In the genomic region with DNA sequence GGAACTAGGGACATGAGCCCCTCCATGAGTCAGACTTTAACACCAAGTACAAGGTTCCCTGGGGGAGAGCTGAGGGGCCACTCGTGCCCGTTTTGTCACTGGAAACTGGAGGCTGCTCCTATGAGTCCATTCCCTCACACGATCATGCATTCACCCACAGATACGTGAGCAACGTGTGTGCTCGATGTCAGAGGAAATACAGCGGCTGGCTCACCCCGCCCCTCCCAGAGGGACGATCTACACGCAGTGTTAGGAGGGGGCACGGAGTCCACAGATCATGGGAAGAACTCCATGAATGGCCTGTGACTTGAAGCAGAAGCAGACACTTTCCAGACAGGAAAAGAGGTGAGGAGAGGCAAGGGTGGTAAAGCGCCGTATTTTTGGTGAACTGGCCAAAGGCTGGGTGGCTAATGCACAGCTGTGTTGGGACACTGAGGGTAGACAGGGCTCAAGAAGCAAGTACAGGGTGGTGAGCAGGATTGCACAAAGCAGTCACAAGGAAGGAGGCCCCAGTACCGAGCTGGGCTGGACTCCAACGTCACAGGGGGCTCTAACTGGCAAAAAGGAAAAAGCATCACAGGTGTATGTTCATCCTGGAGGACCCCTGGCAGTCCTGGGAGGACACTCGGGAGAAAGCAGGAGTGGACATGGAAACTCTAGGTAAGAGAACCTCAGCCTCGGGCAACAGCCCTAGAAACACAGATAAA, we compare ENCODE assay signal across 2 cellular contexts.
TF ChIP-seq lines count a peak whose summit lies in the region.

No MANE protein-coding gene starts in this region.

TF ChIP-seq in SK-N-SH, 30 proteins besides CTCF, POLR2A, EP300 and RAD21 (continued from another document):
- TF ChIP-seq, protein P1, sequence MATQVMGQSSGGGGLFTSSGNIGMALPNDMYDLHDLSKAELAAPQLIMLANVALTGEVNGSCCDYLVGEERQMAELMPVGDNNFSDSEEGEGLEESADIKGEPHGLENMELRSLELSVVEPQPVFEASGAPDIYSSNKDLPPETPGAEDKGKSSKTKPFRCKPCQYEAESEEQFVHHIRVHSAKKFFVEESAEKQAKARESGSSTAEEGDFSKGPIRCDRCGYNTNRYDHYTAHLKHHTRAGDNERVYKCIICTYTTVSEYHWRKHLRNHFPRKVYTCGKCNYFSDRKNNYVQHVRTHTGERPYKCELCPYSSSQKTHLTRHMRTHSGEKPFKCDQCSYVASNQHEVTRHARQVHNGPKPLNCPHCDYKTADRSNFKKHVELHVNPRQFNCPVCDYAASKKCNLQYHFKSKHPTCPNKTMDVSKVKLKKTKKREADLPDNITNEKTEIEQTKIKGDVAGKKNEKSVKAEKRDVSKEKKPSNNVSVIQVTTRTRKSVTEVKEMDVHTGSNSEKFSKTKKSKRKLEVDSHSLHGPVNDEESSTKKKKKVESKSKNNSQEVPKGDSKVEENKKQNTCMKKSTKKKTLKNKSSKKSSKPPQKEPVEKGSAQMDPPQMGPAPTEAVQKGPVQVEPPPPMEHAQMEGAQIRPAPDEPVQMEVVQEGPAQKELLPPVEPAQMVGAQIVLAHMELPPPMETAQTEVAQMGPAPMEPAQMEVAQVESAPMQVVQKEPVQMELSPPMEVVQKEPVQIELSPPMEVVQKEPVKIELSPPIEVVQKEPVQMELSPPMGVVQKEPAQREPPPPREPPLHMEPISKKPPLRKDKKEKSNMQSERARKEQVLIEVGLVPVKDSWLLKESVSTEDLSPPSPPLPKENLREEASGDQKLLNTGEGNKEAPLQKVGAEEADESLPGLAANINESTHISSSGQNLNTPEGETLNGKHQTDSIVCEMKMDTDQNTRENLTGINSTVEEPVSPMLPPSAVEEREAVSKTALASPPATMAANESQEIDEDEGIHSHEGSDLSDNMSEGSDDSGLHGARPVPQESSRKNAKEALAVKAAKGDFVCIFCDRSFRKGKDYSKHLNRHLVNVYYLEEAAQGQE (IDR thresholded peaks at IDR 0.05; ENCODE audit: low read depth, low read length), result no peak
- TF ChIP-seq JUND (IDR thresholded peaks at IDR 0.05), result no peak
- TF ChIP-seq MEF2A (IDR thresholded peaks at IDR 0.05; ENCODE audit: borderline replicate concordance, low read depth), result no peak
- no peak for TF ChIP-seq YY1 (IDR thresholded peaks at IDR 0.05; ENCODE audit: low read depth)
- no peak for TF ChIP-seq POLR2AphosphoS5 (IDR thresholded peaks at IDR 0.05; ENCODE audit: low read depth, low read length)

TF ChIP-seq in SK-N-SH treated with all-trans-retinoic acid at 6 μM for 48 hours, 23 proteins besides CTCF, POLR2A, EP300 and RAD21 (continued from another document):
- TF ChIP-seq, protein P2, sequence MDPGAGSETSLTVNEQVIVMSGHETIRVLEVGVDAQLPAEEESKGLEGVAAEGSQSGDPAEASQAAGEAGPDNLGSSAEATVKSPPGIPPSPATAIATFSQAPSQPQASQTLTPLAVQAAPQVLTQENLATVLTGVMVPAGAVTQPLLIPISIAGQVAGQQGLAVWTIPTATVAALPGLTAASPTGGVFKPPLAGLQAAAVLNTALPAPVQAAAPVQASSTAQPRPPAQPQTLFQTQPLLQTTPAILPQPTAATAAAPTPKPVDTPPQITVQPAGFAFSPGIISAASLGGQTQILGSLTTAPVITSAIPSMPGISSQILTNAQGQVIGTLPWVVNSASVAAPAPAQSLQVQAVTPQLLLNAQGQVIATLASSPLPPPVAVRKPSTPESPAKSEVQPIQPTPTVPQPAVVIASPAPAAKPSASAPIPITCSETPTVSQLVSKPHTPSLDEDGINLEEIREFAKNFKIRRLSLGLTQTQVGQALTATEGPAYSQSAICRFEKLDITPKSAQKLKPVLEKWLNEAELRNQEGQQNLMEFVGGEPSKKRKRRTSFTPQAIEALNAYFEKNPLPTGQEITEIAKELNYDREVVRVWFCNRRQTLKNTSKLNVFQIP (CRISPR knock-in tag; IDR thresholded peaks at IDR 0.05; ENCODE audit: borderline replicate concordance, low read depth), result no peak
- TF ChIP-seq ESRRG (CRISPR knock-in tag; IDR thresholded peaks at IDR 0.05) (no peak), ZNF70 (CRISPR knock-in tag; IDR thresholded peaks at IDR 0.05) (no peak), ZFP30 (CRISPR knock-in tag; IDR thresholded peaks at IDR 0.05) (no peak), TCF4 (CRISPR knock-in tag; IDR thresholded peaks at IDR 0.05; ENCODE audit: borderline replicate concordance) (no peak), SNAI2 (CRISPR knock-in tag; IDR thresholded peaks at IDR 0.05) (no peak)
- TF ChIP-seq, protein P3, sequence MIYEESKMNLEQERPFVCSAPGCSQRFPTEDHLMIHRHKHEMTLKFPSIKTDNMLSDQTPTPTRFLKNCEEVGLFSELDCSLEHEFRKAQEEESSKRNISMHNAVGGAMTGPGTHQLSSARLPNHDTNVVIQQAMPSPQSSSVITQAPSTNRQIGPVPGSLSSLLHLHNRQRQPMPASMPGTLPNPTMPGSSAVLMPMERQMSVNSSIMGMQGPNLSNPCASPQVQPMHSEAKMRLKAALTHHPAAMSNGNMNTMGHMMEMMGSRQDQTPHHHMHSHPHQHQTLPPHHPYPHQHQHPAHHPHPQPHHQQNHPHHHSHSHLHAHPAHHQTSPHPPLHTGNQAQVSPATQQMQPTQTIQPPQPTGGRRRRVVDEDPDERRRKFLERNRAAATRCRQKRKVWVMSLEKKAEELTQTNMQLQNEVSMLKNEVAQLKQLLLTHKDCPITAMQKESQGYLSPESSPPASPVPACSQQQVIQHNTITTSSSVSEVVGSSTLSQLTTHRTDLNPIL (CRISPR knock-in tag; IDR thresholded peaks at IDR 0.05; ENCODE audit: low read depth), result no peak
